ENCODE assay signal across 3 cellular contexts in genomic region chr14:64401923-64402322, GRCh38.
TF ChIP-seq lines count a peak whose summit lies in the region.

No MANE protein-coding gene starts in this region.

TF ChIP-seq in HCT116, 20 proteins besides CTCF, POLR2A, EP300 and RAD21 (continued from another document):
- no peak for TF ChIP-seq EGR1 (IDR thresholded peaks at IDR 0.05; ENCODE audit: low read depth)
- no peak for TF ChIP-seq REST (IDR thresholded peaks at IDR 0.05; ENCODE audit: low read depth)
- no peak for TF ChIP-seq ATF3 (IDR thresholded peaks at IDR 0.05)
- TF ChIP-seq ZBTB33 (IDR thresholded peaks at IDR 0.05; ENCODE audit: extremely low read depth, insufficient replicate concordance, low read length): no peak
- no peak for TF ChIP-seq ZFX (IDR thresholded peaks at IDR 0.05)
- TF ChIP-seq ELF1 (IDR thresholded peaks at IDR 0.05; ENCODE audit: borderline replicate concordance, low read depth): no peak
- no peak for TF ChIP-seq CEBPB (IDR thresholded peaks at IDR 0.05; ENCODE audit: low read depth)
- no peak for TF ChIP-seq MAX (IDR thresholded peaks at IDR 0.05)
- no peak for TF ChIP-seq FOSL1 (IDR thresholded peaks at IDR 0.05; ENCODE audit: low read depth)
- no peak for TF ChIP-seq JUND (IDR thresholded peaks at IDR 0.05)
- no peak for TF ChIP-seq SP1 (IDR thresholded peaks at IDR 0.05; ENCODE audit: low read depth)
- TF ChIP-seq YY1 (IDR thresholded peaks at IDR 0.05; ENCODE audit: extremely low read depth, insufficient replicate concordance, low read depth, low read length): no peak
- no peak for TF ChIP-seq CBX3 (IDR thresholded peaks at IDR 0.05; ENCODE audit: low read depth)
- no peak for TF ChIP-seq TCF7L2 (IDR thresholded peaks at IDR 0.05; ENCODE audit: borderline replicate concordance, extremely low read depth, insufficient read depth, insufficient read length)

TF ChIP-seq in WTC11, 78 proteins besides CTCF, POLR2A, EP300 and RAD21:
- no peak for TF ChIP-seq PRDM15 (CRISPR knock-in tag; IDR thresholded peaks at IDR 0.05)
- no peak for TF ChIP-seq NFYB (CRISPR knock-in tag; conservative IDR thresholded peaks at IDR 0.05; ENCODE audit: low read depth)
- no peak for TF ChIP-seq SP1 (CRISPR knock-in tag; conservative IDR thresholded peaks at IDR 0.05)
- no peak for TF ChIP-seq GABPB1 (CRISPR knock-in tag; IDR thresholded peaks at IDR 0.05)
- TF ChIP-seq CBFB (CRISPR knock-in tag; IDR thresholded peaks at IDR 0.05; ENCODE audit: low read depth): no peak
- TF ChIP-seq E2F4 (CRISPR knock-in tag; IDR thresholded peaks at IDR 0.05; ENCODE audit: borderline replicate concordance, low read depth): no peak

TF ChIP-seq in HepG2, 621 proteins besides CTCF, POLR2A, EP300 and RAD21 (continued from another document):
- TF ChIP-seq ZNF660 (CRISPR knock-in tag; IDR thresholded peaks at IDR 0.05; ENCODE audit: borderline replicate concordance, low read depth) (no peak), ATF6 (CRISPR knock-in tag; conservative IDR thresholded peaks at IDR 0.05) (no peak), DBP (CRISPR knock-in tag; IDR thresholded peaks at IDR 0.05; ENCODE audit: not compliant biosample characterization) (no peak), KDM1A (CRISPR knock-in tag; IDR thresholded peaks at IDR 0.05) (no peak), HNRNPH1 (optimal IDR thresholded peaks at IDR 0.05; ENCODE audit: low read depth, low read length) (no peak), BRF2 (CRISPR knock-in tag; IDR thresholded peaks at IDR 0.05) (no peak), HNRNPUL1 (IDR thresholded peaks at IDR 0.05; ENCODE audit: low read depth, low read length) (no peak), CBFB (CRISPR knock-in tag; IDR thresholded peaks at IDR 0.05) (no peak), DNMT1 (CRISPR knock-in tag; IDR thresholded peaks at IDR 0.05) (no peak), ELF1 (CRISPR knock-in tag; IDR thresholded peaks at IDR 0.05) (no peak), SMAD1 (CRISPR knock-in tag; IDR thresholded peaks at IDR 0.05; ENCODE audit: borderline replicate concordance, low read depth) (no peak)
